1 cellular context compared by ENCODE assay signal in the genomic region with DNA sequence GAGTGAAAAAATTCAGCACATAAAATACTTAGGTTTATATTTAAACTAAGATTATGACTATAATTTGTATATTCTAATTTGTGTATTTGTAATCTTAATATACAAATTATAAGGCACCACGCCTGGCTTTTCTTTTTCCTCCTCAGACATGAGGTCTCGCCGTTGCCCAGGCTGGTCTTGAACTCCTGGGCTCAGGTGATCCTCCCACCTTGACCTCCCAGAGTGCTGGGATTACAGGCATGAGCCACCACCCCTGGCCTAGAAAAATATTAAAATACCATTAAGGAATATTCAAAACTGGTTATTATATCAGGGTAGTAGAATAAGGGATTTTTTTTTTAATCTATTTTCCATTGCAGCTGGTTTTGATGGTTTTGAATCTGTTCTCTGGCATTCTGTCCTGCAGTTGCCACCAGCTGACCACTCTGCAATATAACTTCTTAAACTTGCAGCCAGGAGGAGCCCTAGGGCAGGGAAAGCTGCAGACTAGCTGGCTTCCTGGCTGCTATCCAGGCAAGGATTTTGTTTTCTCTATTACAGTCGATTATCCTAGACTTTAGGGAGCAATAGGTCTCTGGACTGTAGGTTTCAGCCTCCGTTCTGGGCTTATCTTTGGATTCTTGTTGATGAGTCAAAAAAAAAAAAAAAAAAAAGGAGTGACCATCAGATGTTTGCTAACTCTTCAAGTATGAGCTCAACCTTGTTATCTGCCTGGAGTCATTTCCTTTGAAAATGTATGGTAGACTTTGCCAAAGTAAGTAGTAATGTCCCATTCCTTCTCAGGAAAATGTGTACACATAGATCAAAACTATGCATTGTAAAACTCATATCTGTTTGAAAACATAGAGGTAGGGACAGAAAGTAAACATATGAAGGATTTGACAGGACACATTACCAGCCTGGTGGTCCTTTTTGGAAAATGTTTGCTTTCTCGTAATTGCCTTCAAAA.
TF ChIP-seq lines count a peak whose summit lies in the region.

No MANE protein-coding gene starts in this region.

TF ChIP-seq in K562, 482 proteins besides CTCF, POLR2A, EP300 and RAD21 (continues in another document):
- TF ChIP-seq ZNF384 (IDR thresholded peaks at IDR 0.05; ENCODE audit: low read depth, low read length), result peak; percentile 99
- TF ChIP-seq HMBOX1 (IDR thresholded peaks at IDR 0.05), result peak; percentile 84
- peak; percentile 59; the same call in 1 of the 2 replicates for TF ChIP-seq ARID2 (IDR thresholded peaks at IDR 0.05)
- no peak for TF ChIP-seq CGGBP1 (CRISPR knock-in tag; IDR thresholded peaks at IDR 0.05)
- peak; percentile 23 for TF ChIP-seq CXXC5 (CRISPR knock-in tag; IDR thresholded peaks at IDR 0.05)
- TF ChIP-seq, protein P1, sequence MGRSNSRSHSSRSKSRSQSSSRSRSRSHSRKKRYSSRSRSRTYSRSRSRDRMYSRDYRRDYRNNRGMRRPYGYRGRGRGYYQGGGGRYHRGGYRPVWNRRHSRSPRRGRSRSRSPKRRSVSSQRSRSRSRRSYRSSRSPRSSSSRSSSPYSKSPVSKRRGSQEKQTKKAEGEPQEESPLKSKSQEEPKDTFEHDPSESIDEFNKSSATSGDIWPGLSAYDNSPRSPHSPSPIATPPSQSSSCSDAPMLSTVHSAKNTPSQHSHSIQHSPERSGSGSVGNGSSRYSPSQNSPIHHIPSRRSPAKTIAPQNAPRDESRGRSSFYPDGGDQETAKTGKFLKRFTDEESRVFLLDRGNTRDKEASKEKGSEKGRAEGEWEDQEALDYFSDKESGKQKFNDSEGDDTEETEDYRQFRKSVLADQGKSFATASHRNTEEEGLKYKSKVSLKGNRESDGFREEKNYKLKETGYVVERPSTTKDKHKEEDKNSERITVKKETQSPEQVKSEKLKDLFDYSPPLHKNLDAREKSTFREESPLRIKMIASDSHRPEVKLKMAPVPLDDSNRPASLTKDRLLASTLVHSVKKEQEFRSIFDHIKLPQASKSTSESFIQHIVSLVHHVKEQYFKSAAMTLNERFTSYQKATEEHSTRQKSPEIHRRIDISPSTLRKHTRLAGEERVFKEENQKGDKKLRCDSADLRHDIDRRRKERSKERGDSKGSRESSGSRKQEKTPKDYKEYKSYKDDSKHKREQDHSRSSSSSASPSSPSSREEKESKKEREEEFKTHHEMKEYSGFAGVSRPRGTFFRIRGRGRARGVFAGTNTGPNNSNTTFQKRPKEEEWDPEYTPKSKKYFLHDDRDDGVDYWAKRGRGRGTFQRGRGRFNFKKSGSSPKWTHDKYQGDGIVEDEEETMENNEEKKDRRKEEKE (IDR thresholded peaks at IDR 0.05; ENCODE audit: borderline replicate concordance in 1 of 2, control insufficient read depth in 1 of 2, low read depth in 2 of 2, low read length in 1 of 2), result 0 out of 4 replicates have a peak, but pooled peaks of 1 of the 2 experiments have one; percentile 29
- TF ChIP-seq E2F6 (IDR thresholded peaks at IDR 0.05; ENCODE audit: borderline replicate concordance in 1 of 2, extremely low read depth in 1 of 2, insufficient read depth in 1 of 2, insufficient read length in 1 of 2, low read depth in 1 of 2, low read length in 1 of 2, poor library complexity in 1 of 2, severe bottlenecking in 1 of 2), result no peak
- TF ChIP-seq NUFIP1 (IDR thresholded peaks at IDR 0.05; ENCODE audit: partially characterized antibody), result no peak
- peak; percentile 67 for TF ChIP-seq E2F8 (IDR thresholded peaks at IDR 0.05; ENCODE audit: low read depth, partially characterized antibody)
- TF ChIP-seq ZBED1 (IDR thresholded peaks at IDR 0.05), result no peak
- 0 out of 2 replicates have a peak, but pooled peaks have one; percentile 49 for TF ChIP-seq ZNF592 (IDR thresholded peaks at IDR 0.05)
- no peak for TF ChIP-seq HDAC1 (IDR thresholded peaks at IDR 0.05)
- peak; percentile 83 for TF ChIP-seq CC2D1A (IDR thresholded peaks at IDR 0.05)
- TF ChIP-seq JUND (IDR thresholded peaks at IDR 0.05; ENCODE audit: borderline replicate concordance, low read depth, low read length), result peak; percentile 87
- TF ChIP-seq JUND (tag; IDR thresholded peaks at IDR 0.05; ENCODE audit: borderline replicate concordance, low read depth, low read length), result peak; percentile 88; the same call in 2 of the 3 replicates
- TF ChIP-seq EWSR1 (IDR thresholded peaks at IDR 0.05; ENCODE audit: borderline replicate concordance, low read depth, partially characterized antibody), result no peak
- TF ChIP-seq CHAMP1 (IDR thresholded peaks at IDR 0.05), result no peak
- TF ChIP-seq ZNF146 (CRISPR knock-in tag; IDR thresholded peaks at IDR 0.05; ENCODE audit: unreplicated experiment), result no peak
- peak in 1 of 3 experiments; percentile 59; a peak in 2 of 6 replicates for TF ChIP-seq ZBTB11 (CRISPR knock-in tag; IDR thresholded peaks at IDR 0.05)
- TF ChIP-seq, protein P2, sequence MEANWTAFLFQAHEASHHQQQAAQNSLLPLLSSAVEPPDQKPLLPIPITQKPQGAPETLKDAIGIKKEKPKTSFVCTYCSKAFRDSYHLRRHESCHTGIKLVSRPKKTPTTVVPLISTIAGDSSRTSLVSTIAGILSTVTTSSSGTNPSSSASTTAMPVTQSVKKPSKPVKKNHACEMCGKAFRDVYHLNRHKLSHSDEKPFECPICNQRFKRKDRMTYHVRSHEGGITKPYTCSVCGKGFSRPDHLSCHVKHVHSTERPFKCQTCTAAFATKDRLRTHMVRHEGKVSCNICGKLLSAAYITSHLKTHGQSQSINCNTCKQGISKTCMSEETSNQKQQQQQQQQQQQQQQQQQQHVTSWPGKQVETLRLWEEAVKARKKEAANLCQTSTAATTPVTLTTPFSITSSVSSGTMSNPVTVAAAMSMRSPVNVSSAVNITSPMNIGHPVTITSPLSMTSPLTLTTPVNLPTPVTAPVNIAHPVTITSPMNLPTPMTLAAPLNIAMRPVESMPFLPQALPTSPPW (CRISPR knock-in tag; IDR thresholded peaks at IDR 0.05), result peak; percentile 35
- peak; percentile 90 for TF ChIP-seq DPF2 (IDR thresholded peaks at IDR 0.05)
- TF ChIP-seq TFAP4 (CRISPR knock-in tag; IDR thresholded peaks at IDR 0.05; ENCODE audit: borderline replicate concordance), result peak; percentile 94
- peak; percentile 25; the same call in 1 of the 2 replicates for TF ChIP-seq NCOR1 (IDR thresholded peaks at IDR 0.05)
